ENCODE assay signal across 12 cellular contexts in genomic region chr10:29588640-29589421, GRCh38. TPM values are rescaled to one million over a fixed set of nuclear protein-coding genes. Genes with fewer than 3 reads are reported as not detected.
DNase-seq lines count a peak whose midpoint lies in the region; ATAC-seq and TF ChIP-seq lines count a peak whose summit lies in the region.
"Had no signal": no experiment of that assay in that cellular context is flagged by ENCODE, and none has a peak within 500 bp of the region (broad histone marks: within the 10 kb centered on the region; RNA-seq: fewer than 3 reads in every experiment).

No MANE protein-coding gene starts in this region.

- no peak for DNase-seq in Calu3
- DNase-seq in RWPE2 (ENCODE audit: low spot score) = no peak
- peak; percentile 34 to 59 for DNase-seq in fibroblast of lung (ENCODE audit: low read depth in 2 of 2)
- DNase-seq in osteoblast (ENCODE audit: insufficient read length, low spot score, missing footprints) = peak; percentile 3
- no peak for DNase-seq in stimulated activated CD4-positive, alpha-beta T cell treated with anti-CD3 and anti-CD28 coated beads, Interleukin-4, amount 100 ng/mL, for 1 hour
- DNase-seq in NCI-H1436 treated with DMSO at 0.1 percent for 48 hours (lab: John Stamatoyannopoulos, UW) = no peak
- DNase-seq: activated naive CD4-positive, alpha-beta T cell treated with anti-CD3 and anti-CD28 coated beads for 36 hours; C1 segment of cervical spinal cord; NCI-H748 treated with DMSO at 0.1 percent for 48 hours had no signal

- TF ChIP-seq CTCF in Calu3 (IDR thresholded peaks at IDR 0.05; ENCODE audit: unreplicated experiment) = no peak
- TF ChIP-seq CTCF in RWPE2 (IDR thresholded peaks at IDR 0.05; ENCODE audit: poor library complexity, severe bottlenecking) = no peak
- no peak for TF ChIP-seq CTCF in fibroblast of lung (conservative IDR thresholded peaks at IDR 0.05 in 1 of 2, IDR thresholded peaks at IDR 0.05 in 1 of 2; ENCODE audit: low read depth in 1 of 2, low read length in 2 of 2)
- no peak for TF ChIP-seq CTCF in osteoblast (IDR thresholded peaks at IDR 0.05; ENCODE audit: extremely low read depth, low read depth, low read length)

- H3K4me1 ChIP-seq in RWPE2 (ENCODE audit: insufficient read depth, poor library complexity, severe bottlenecking) (peaks cover 29% of the 10 kb centered on the region), fibroblast of lung (ENCODE audit: control insufficient read depth, extremely low read depth, insufficient read depth, low read length) (peaks cover 5% of the 10 kb centered on the region), osteoblast (ENCODE audit: insufficient read depth, low read length) (peaks cover 46% of the 10 kb centered on the region)

- no peaks in the 10 kb centered on the region for H3K27me3 ChIP-seq in RWPE2 (ENCODE audit: insufficient read depth, poor library complexity, severe bottlenecking)
- no peaks in the 10 kb centered on the region for H3K27me3 ChIP-seq in fibroblast of lung (ENCODE audit: control insufficient read depth, insufficient read depth, low read length)
- no peaks in the 10 kb centered on the region for H3K27me3 ChIP-seq in osteoblast (ENCODE audit: insufficient read depth, low read length)

- H3K9me3 Mint-ChIP-seq in Calu3 (ENCODE audit: low read depth, unreplicated experiment) = no peaks in the 10 kb centered on the region
- H3K9me3 Mint-ChIP-seq: activated naive CD4-positive, alpha-beta T cell treated with anti-CD3 and anti-CD28 coated beads for 36 hours had no signal

- H3K9ac ChIP-seq in fibroblast of lung (ENCODE audit: insufficient read depth, low read length) = no peak overlapping the region

- H3K4me2 ChIP-seq in fibroblast of lung (ENCODE audit: extremely low read depth, insufficient read depth, low read length) (no peak overlapping the region), osteoblast (ENCODE audit: insufficient read depth, low read length) (peak overlapping the region; percentile 79)

- CTCF ChIA-PET in Calu3 (lab: Charles Lee) = interaction anchor here (1.3 to 3.5 kb wide), 3 partner anchors 47 to 53 kb away, joined by 3 to 16 read pairs (median 4); no protein-coding TSS in a partner anchor

- H3K4me3 ChIP-seq in RWPE2 (ENCODE audit: severe bottlenecking) (no peak overlapping the region), fibroblast of lung (replicated peaks in 1 of 4; ENCODE audit: control extremely low read depth in 1 of 4, insufficient read depth in 1 of 4, low read depth in 3 of 4, low read length in 4 of 4) (no peak overlapping the region), osteoblast (ENCODE audit: insufficient read depth, low read length) (peak overlapping the region; percentile 20)

- ATAC-seq in RWPE2 (ENCODE audit: low read depth) = peak; percentile 74
- no peak for ATAC-seq in GM18505 (IDR thresholded peaks at IDR 0.05; ENCODE audit: unreplicated experiment)
- ATAC-seq in GM21576 (IDR thresholded peaks at IDR 0.05; ENCODE audit: unreplicated experiment) = no peak
- ATAC-seq: sciatic nerve had no signal

- intact Hi-C loops in Calu3 (cut with micrococcal nuclease; ENCODE audit: unreplicated experiment) = no loop called here

- H3K4me3 Mint-ChIP-seq in Calu3 (ENCODE audit: low read depth, unreplicated experiment) = peak overlapping the region; percentile 14
- H3K4me3 Mint-ChIP-seq: activated naive CD4-positive, alpha-beta T cell treated with anti-CD3 and anti-CD28 coated beads for 36 hours had no signal

- peaks cover 35% of the 10 kb centered on the region for H3K36me3 Mint-ChIP-seq in Calu3 (ENCODE audit: insufficient read depth, unreplicated experiment)

- H3K9me3 ChIP-seq in RWPE2 (ENCODE audit: severe bottlenecking) (no peaks in the 10 kb centered on the region), fibroblast of lung (ENCODE audit: control insufficient read depth, insufficient read depth, low read depth, low read length) (no peaks in the 10 kb centered on the region), osteoblast (ENCODE audit: low read depth, low read length) (no peaks in the 10 kb centered on the region)

- H3K27ac ChIP-seq in RWPE2 (ENCODE audit: poor library complexity, severe bottlenecking) (peak overlapping the region; percentile 73), fibroblast of lung (ENCODE audit: insufficient read depth, low read length) (no peak overlapping the region), osteoblast (ENCODE audit: low read depth, low read length) (peak overlapping the region; percentile 96)

- H3K27ac Mint-ChIP-seq in Calu3 (ENCODE audit: unreplicated experiment) = peak overlapping the region; percentile 92
- H3K27ac Mint-ChIP-seq: activated naive CD4-positive, alpha-beta T cell treated with anti-CD3 and anti-CD28 coated beads for 36 hours had no signal

- H3K36me3 ChIP-seq in RWPE2 (ENCODE audit: low read depth) (no peaks in the 10 kb centered on the region), fibroblast of lung (ENCODE audit: control insufficient read depth, insufficient read depth, low read length) (no peaks in the 10 kb centered on the region), osteoblast (ENCODE audit: insufficient read depth, low read length) (no peaks in the 10 kb centered on the region)

- H2AFZ ChIP-seq in fibroblast of lung (ENCODE audit: low read length) (no peak overlapping the region), osteoblast (ENCODE audit: low read length) (no peak overlapping the region)

- peaks cover 81% of the 10 kb centered on the region for H3K4me1 Mint-ChIP-seq in Calu3 (ENCODE audit: low read depth, unreplicated experiment)

- H3K79me2 ChIP-seq in fibroblast of lung (ENCODE audit: control insufficient read depth, insufficient read depth, low read length) = no peaks in the 10 kb centered on the region
- peaks cover 35% of the 10 kb centered on the region for H3K79me2 ChIP-seq in osteoblast (ENCODE audit: insufficient read depth, low read length)

- BruUV-seq in Calu3 (replicated peaks; lab: Mats Ljungman, UMichigan) = no TSS peak

- H4K20me1 ChIP-seq in fibroblast of lung (ENCODE audit: control insufficient read depth, extremely low read depth, insufficient read depth, low read length) = no peaks in the 10 kb centered on the region
- H4K20me1 ChIP-seq in osteoblast (ENCODE audit: insufficient read depth, low read length) = no peaks in the 10 kb centered on the region

- no peaks in the 10 kb centered on the region for H3K27me3 Mint-ChIP-seq in Calu3 (ENCODE audit: unreplicated experiment)

- no peak for TF ChIP-seq POLR2A in GM18505 (IDR thresholded peaks at IDR 0.05; ENCODE audit: borderline replicate concordance, extremely low read depth, insufficient read depth, insufficient read length)

RNA-seq across cellular contexts. Expression of gene SVIL, which starts 45.9 kb away (rescaled TPM):
- 111 and 147 TPM in 2 replicates for total RNA-seq in Calu3 (2022)
- total RNA-seq in fibroblast of lung = 60.9 and 94.3 TPM in 2 replicates
- polyA plus RNA-seq in fibroblast of lung = 17.7 and 28.5 TPM in 2 replicates
- 24.0 and 29.5 TPM in 2 replicates for polyA plus RNA-seq in fibroblast of lung (2012)
- 92.1 and 148 TPM in 2 replicates for polyA minus RNA-seq in fibroblast of lung (ENCODE audit: low replicate concordance)
- 36.9 and 122 TPM in 2 replicates for total RNA-seq in osteoblast

Comparison
In these comparisons a context has a peak if more than half of its experiments do, and no peak if none do; other contexts are left out.
1. DNase-seq: peak in fibroblast of lung (2 of 2) and osteoblast (single experiment); none in Calu3 (single experiment), RWPE2 (single experiment), stimulated activated CD4-positive, alpha-beta T cell treated with anti-CD3 and anti-CD28 coated beads, Interleukin-4, amount 100 ng/mL, for 1 hour (single experiment) and NCI-H1436 treated with DMSO at 0.1 percent for 48 hours (single experiment).